In the genomic region with DNA sequence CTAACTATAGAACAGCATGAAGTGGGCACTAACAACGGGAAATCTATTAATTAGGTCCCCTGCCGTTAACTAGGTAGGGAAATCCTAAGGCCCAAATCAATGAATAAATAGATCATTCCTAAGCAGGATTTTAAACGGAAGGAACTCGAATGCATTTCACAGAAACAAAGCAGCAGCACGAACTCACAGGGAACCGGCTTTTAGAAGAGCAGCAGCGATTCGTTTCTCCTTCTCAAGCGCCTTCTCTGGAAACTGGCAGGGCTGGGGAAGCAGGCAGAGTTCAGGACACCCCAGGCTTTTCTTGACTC, we compare ENCODE assay signal across 8 cellular contexts. TPM values are rescaled to one million over a fixed set of nuclear protein-coding genes. Genes with fewer than 3 reads are reported as not detected.
DNase-seq lines count a peak whose midpoint lies in the region; ATAC-seq, FAIRE-seq and TF ChIP-seq lines count a peak whose summit lies in the region.

No MANE protein-coding gene starts in this region.

- H3K36me3 Mint-ChIP-seq in memory B cell = peaks cover 10% of the 10 kb centered on the region

- TF ChIP-seq EP300 in A549 (IDR thresholded peaks at IDR 0.05) (no peak), upper lobe of left lung (IDR thresholded peaks at IDR 0.05) (no peak)

- no peaks in the 10 kb centered on the region for H3K36me3 ChIP-seq in upper lobe of left lung

- POLR2A ChIA-PET in A549 (lab: Yijun Ruan, JAX) = interaction anchor here (1.8 kb wide), 1 partner anchor 60 kb away, joined by 5 read pairs; the partner anchor contains the start of genes ZNF540 and ZNF571

- TF ChIP-seq POLR2A in A549 (IDR thresholded peaks at IDR 0.05; ENCODE audit: low read length) = no peak
- no peak for TF ChIP-seq POLR2A in upper lobe of left lung (IDR thresholded peaks at IDR 0.05)

- no peaks in the 10 kb centered on the region for H3K27me3 Mint-ChIP-seq in memory B cell

- H3K4me3 ChIP-seq in A549 (peak overlapping the region; percentile 66), GM12864 (ENCODE audit: low read depth, low read length) (peak overlapping the region; percentile 85), upper lobe of left lung (peak overlapping the region; percentile 60 to 87 (median 78))

- no peak for TF ChIP-seq CTCF in A549 (IDR thresholded peaks at IDR 0.05)
- no peak for TF ChIP-seq CTCF in GM12864 (IDR thresholded peaks at IDR 0.05; ENCODE audit: low read depth, low read length, missing control alignments)
- TF ChIP-seq CTCF in upper lobe of left lung (IDR thresholded peaks at IDR 0.05) = no peak

- H3K4me1 Mint-ChIP-seq in memory B cell = peaks cover 22% of the 10 kb centered on the region

- no peaks in the 10 kb centered on the region for H3K9me3 Mint-ChIP-seq in memory B cell

- H3K27me3 ChIP-seq in upper lobe of left lung = no peaks in the 10 kb centered on the region

- H3K27ac Mint-ChIP-seq in memory B cell = peak overlapping the region; percentile 97

- DNase-seq in A549 (ENCODE audit: low read depth in 1 of 2, low spot score in 1 of 2) (peak in 1 of 2 experiments; percentile 49), GM12864 (ENCODE audit: low read depth) (no peak), NCI-H69 (lab: John Stamatoyannopoulos, UW) (peak; percentile 78), caudate nucleus (lab: John Stamatoyannopoulos, UW) (peak in 4 of 61 donors; percentile 5 to 38 (median 24)), memory B cell (ENCODE audit: low spot score in 2 of 2) (no peak), upper lobe of left lung (no peak)
- DNase-seq in effector CD8-positive, alpha-beta T cell (lab: John Stamatoyannopoulos, UW) = no peak

- no peak for FAIRE-seq in A549 (lab: Jason Lieb, UNC)

- 20% methylated on average over 9 of the region's 9 CpGs for WGBS in A549 (ENCODE audit: missing lambda C conversion rate)
- 0% methylated on average over 9 of the region's 9 CpGs for WGBS in upper lobe of left lung, 2 donors

- no peak for TF ChIP-seq RAD21 in A549 (conservative IDR thresholded peaks at IDR 0.05 in 1 of 2, IDR thresholded peaks at IDR 0.05 in 1 of 2)

- no peak for ATAC-seq in A549
- no peak for ATAC-seq in memory B cell (ENCODE audit: low read depth)
- ATAC-seq in upper lobe of left lung (ENCODE audit: low FRiP score in 2 of 2) = peak in 1 of 2 donors; percentile 31
- ATAC-seq in HG03520 (IDR thresholded peaks at IDR 0.05; ENCODE audit: unreplicated experiment) = no peak

- H3K4me1 ChIP-seq in A549 (no peaks in the 10 kb centered on the region), upper lobe of left lung (peaks cover 7 to 25% (median 17%) of the 10 kb centered on the region in 4 donors)

- H3K9me3 ChIP-seq in A549 = peaks cover 75% of the 10 kb centered on the region
- peaks cover 0 to 11% (median 7%) of the 10 kb centered on the region in 4 donors for H3K9me3 ChIP-seq in upper lobe of left lung

- peak overlapping the region; percentile 99 for H3K4me3 Mint-ChIP-seq in memory B cell

- peak overlapping the region; percentile 88 to 89 for H3K27ac ChIP-seq in A549
- peak overlapping the region; percentile 95 for H3K27ac ChIP-seq in caudate nucleus (ENCODE audit: low read depth, low read length)
- peak overlapping the region; percentile 81 to 90 (median 89) for H3K27ac ChIP-seq in upper lobe of left lung

- H3K4me2 ChIP-seq in A549 = peak overlapping the region; percentile 70

- CTCF ChIA-PET in A549 (lab: Yijun Ruan, JAX) = no interaction called here

TF ChIP-seq in A549, 52 proteins besides CTCF, POLR2A, EP300 and RAD21:
- TF ChIP-seq BCL3 (IDR thresholded peaks at IDR 0.05) (no peak), MAFK (IDR thresholded peaks at IDR 0.05; ENCODE audit: partially characterized antibody) (no peak), FOSB (CRISPR knock-in tag; IDR thresholded peaks at IDR 0.05) (no peak), PHF8 (IDR thresholded peaks at IDR 0.05; ENCODE audit: borderline replicate concordance, low read depth) (no peak), HOXA7 (CRISPR knock-in tag; IDR thresholded peaks at IDR 0.05) (no peak), SMC3 (IDR thresholded peaks at IDR 0.05) (no peak), ATOH8 (CRISPR knock-in tag; IDR thresholded peaks at IDR 0.05; ENCODE audit: low read depth) (no peak), TFCP2L1 (CRISPR knock-in tag; IDR thresholded peaks at IDR 0.05) (no peak)

RNA-seq across cellular contexts. Expression of gene ZFP30, which starts 0.8 kb away (rescaled TPM):
- 9.0 and 9.2 TPM in 2 replicates for polyA plus RNA-seq in A549 (2011; rRNA removed)
- polyA plus RNA-seq in A549 (2012; cell fraction: cytosol; rRNA removed) = 2.1 and 2.3 TPM in 2 replicates
- 5.0 and 6.0 TPM in 2 replicates for polyA plus RNA-seq in A549 (2012; cell fraction: nucleus; rRNA removed)
- 8.3 to 9.2 TPM (median 8.4 TPM) in 3 replicates for polyA plus RNA-seq in A549 (2017; fragmentation: RNase III; extraction: RNeasy Plus Mini Kit Qiagen cat#74134 plus additional on column Dnase treatment)
- 4.8 and 6.9 TPM in 2 replicates for polyA minus RNA-seq in A549 (2011; rRNA and poly(A)+ RNA removed)
- total RNA-seq in upper lobe of left lung = 10 to 100 TPM in 4 of 6 donors, 1 to 10 TPM in 2; 2.8 to 34.6 (median 12.3) TPM

RNA-seq across cellular contexts. Expression of gene ZNF540, which starts 59.8 kb away (rescaled TPM):
- polyA plus RNA-seq in A549 (2011; rRNA removed) = 0.12 and 0.13 TPM in 2 replicates
- polyA plus RNA-seq in A549 (2012; cell fraction: cytosol; rRNA removed) = 0.05 TPM in 1 of 2 replicates, not detected in the other
- polyA plus RNA-seq in A549 (2012; cell fraction: nucleus; rRNA removed) = not detected in 2 replicates
- polyA plus RNA-seq in A549 (2017; fragmentation: RNase III; extraction: RNeasy Plus Mini Kit Qiagen cat#74134 plus additional on column Dnase treatment) = 0.15 to 0.39 TPM (median 0.22 TPM) in 3 replicates
- not detected in 2 replicates for polyA minus RNA-seq in A549 (2011; rRNA and poly(A)+ RNA removed)
- 1 to 10 TPM; 1.7 to 5.3 (median 4.0) TPM for total RNA-seq in upper lobe of left lung

RNA-seq across cellular contexts. Expression of gene ZNF571, which starts 59.9 kb away (rescaled TPM):
- polyA plus RNA-seq in A549 (2011; rRNA removed) = 2.5 and 2.7 TPM in 2 replicates
- polyA plus RNA-seq in A549 (2012; cell fraction: cytosol; rRNA removed) = 0.30 and 0.32 TPM in 2 replicates
- 0.23 and 0.31 TPM in 2 replicates for polyA plus RNA-seq in A549 (2012; cell fraction: nucleus; rRNA removed)
- 0.97 to 1.4 TPM (median 1.3 TPM) in 3 replicates for polyA plus RNA-seq in A549 (2017; fragmentation: RNase III; extraction: RNeasy Plus Mini Kit Qiagen cat#74134 plus additional on column Dnase treatment)
- polyA minus RNA-seq in A549 (2011; rRNA and poly(A)+ RNA removed) = 0.78 and 0.95 TPM in 2 replicates
- total RNA-seq in upper lobe of left lung = 10 to 100 TPM in 1 of 6 donors, 1 to 10 TPM in 4, under 1 TPM in 1; 0.89 to 14.6 (median 3.3) TPM
